Comparison of ENCODE assay signal across 25 cellular contexts in genomic region chr2:176234216-176234615, GRCh38. TPM values are rescaled to one million over a fixed set of nuclear protein-coding genes. Genes with fewer than 3 reads are reported as not detected.
DNase-seq lines count a peak whose midpoint lies in the region; ATAC-seq, FAIRE-seq and TF ChIP-seq lines count a peak whose summit lies in the region.
"Had no signal": no experiment of that assay in that cellular context is flagged by ENCODE, and none has a peak within 500 bp of the region (broad histone marks: within the 10 kb centered on the region; RNA-seq: fewer than 3 reads in every experiment).

No MANE protein-coding gene starts in this region.

- H3K79me2 ChIP-seq in astrocyte (ENCODE audit: insufficient read depth, low read length) = no peaks in the 10 kb centered on the region

- H3K27ac ChIP-seq in astrocyte (ENCODE audit: low read depth, low read length) = no peak overlapping the region
- H3K27ac ChIP-seq in prostate gland = no peak overlapping the region
- H3K27ac ChIP-seq: PC-9, SK-N-MC had no signal

- H3K36me3 Mint-ChIP-seq in astrocyte (ENCODE audit: low read depth, unreplicated experiment) = no peaks in the 10 kb centered on the region
- H3K36me3 Mint-ChIP-seq in nephron progenitor cell (ENCODE audit: low read depth) = no peaks in the 10 kb centered on the region
- H3K36me3 Mint-ChIP-seq: CD8-positive, alpha-beta T cell had no signal

- H3K4me3 ChIP-seq in astrocyte (ENCODE audit: insufficient read depth, low read depth, low read length) (no peak overlapping the region), kidney epithelial cell (ENCODE audit: low read depth, low read length) (no peak overlapping the region), prostate gland (no peak overlapping the region)
- H3K4me3 ChIP-seq: PC-9, SK-N-MC had no signal

- DNase-seq in HT1080 (ENCODE audit: low read depth) (peak; percentile 75), astrocyte (ENCODE audit: low read depth) (peak; percentile 16), kidney epithelial cell (ENCODE audit: low read depth) (peak; percentile 54), nephron progenitor cell (no peak), NCI-H1105 (lab: John Stamatoyannopoulos, UW) (no peak), GDM1 (lab: John Stamatoyannopoulos, UW) (no peak), prostate gland (ENCODE audit: low spot score) (no peak)
- DNase-seq: AML-193; C1 segment of cervical spinal cord; Calu3; CD8-positive, alpha-beta T cell; DMS53; EL; H9; Karpas-422; NCI-H1417; NCI-H187 treated with DMSO at 0.1 percent for 48 hours; NCI-H510A; NCI-H748 treated with DMSO at 0.1 percent for 48 hours; PC-9; RPMI8226; SHP77 had no signal

- intact Hi-C loops in prostate gland (cut with DNase I) = no loop called here

- H2AFZ ChIP-seq in astrocyte (ENCODE audit: low read depth, low read length) = no peak overlapping the region
- H2AFZ ChIP-seq: PC-9 had no signal

- peaks cover 4% of the 10 kb centered on the region for H3K4me1 Mint-ChIP-seq in astrocyte (ENCODE audit: low read depth, unreplicated experiment)
- H3K4me1 Mint-ChIP-seq in nephron progenitor cell = peaks cover 29% of the 10 kb centered on the region
- H3K4me1 Mint-ChIP-seq: H9 had no signal

- H3K4me1 ChIP-seq in astrocyte (ENCODE audit: insufficient read depth, low read length) = no peaks in the 10 kb centered on the region
- no peaks in the 10 kb centered on the region for H3K4me1 ChIP-seq in prostate gland (replicated peaks)

- WGBS in prostate gland = 66% methylated on average over 1 of the region's 1 CpG

- no peak for ATAC-seq in HG02642 (IDR thresholded peaks at IDR 0.05; ENCODE audit: poor library complexity, unreplicated experiment)
- ATAC-seq: CD8-positive, alpha-beta T cell had no signal

- no peak overlapping the region for H3K9ac ChIP-seq in astrocyte (ENCODE audit: low read length)

- H3K27ac Mint-ChIP-seq in astrocyte (ENCODE audit: unreplicated experiment) (no peak overlapping the region), nephron progenitor cell (peak overlapping the region; percentile 20)
- H3K27ac Mint-ChIP-seq: CD8-positive, alpha-beta T cell; H9 had no signal

- peaks cover 4% of the 10 kb centered on the region for H3K27me3 Mint-ChIP-seq in astrocyte (ENCODE audit: low read depth, unreplicated experiment)
- no peaks in the 10 kb centered on the region for H3K27me3 Mint-ChIP-seq in nephron progenitor cell (ENCODE audit: low read depth, poor library complexity)

- no peaks in the 10 kb centered on the region for H3K27me3 ChIP-seq in astrocyte (ENCODE audit: insufficient read depth, low read length)
- no peaks in the 10 kb centered on the region for H3K27me3 ChIP-seq in kidney epithelial cell (ENCODE audit: control insufficient read depth, insufficient read depth, low read length)
- no peaks in the 10 kb centered on the region for H3K27me3 ChIP-seq in prostate gland (replicated peaks; ENCODE audit: insufficient read depth)

- H3K9me3 Mint-ChIP-seq in astrocyte (ENCODE audit: unreplicated experiment) (no peaks in the 10 kb centered on the region), nephron progenitor cell (no peaks in the 10 kb centered on the region)
- H3K9me3 Mint-ChIP-seq: CD8-positive, alpha-beta T cell; H9 had no signal

- H4K20me1 ChIP-seq in astrocyte (ENCODE audit: insufficient read depth, low read length) = no peaks in the 10 kb centered on the region

- H3K4me2 ChIP-seq in astrocyte (ENCODE audit: low read length) = no peak overlapping the region
- H3K4me2 ChIP-seq: PC-9 had no signal

- no peaks in the 10 kb centered on the region for H3K9me3 ChIP-seq in astrocyte (ENCODE audit: insufficient read depth, low read depth, low read length)
- H3K9me3 ChIP-seq in prostate gland = no peaks in the 10 kb centered on the region

- FAIRE-seq in astrocyte (lab: Jason Lieb, UNC) = no peak

- TF ChIP-seq CTCF in astrocyte (IDR thresholded peaks at IDR 0.05; ENCODE audit: insufficient read depth, low read depth, low read length) = no peak
- TF ChIP-seq CTCF in kidney epithelial cell (IDR thresholded peaks at IDR 0.05; ENCODE audit: insufficient read depth, low read length, poor library complexity, severe bottlenecking) = no peak
- no peak for TF ChIP-seq CTCF in nephron progenitor cell (IDR thresholded peaks at IDR 0.05)
- TF ChIP-seq CTCF in prostate gland (IDR thresholded peaks at IDR 0.05) = no peak

- H3K36me3 ChIP-seq in astrocyte (ENCODE audit: insufficient read depth, low read length) (no peaks in the 10 kb centered on the region), kidney epithelial cell (ENCODE audit: control insufficient read depth, insufficient read depth, low read length) (no peaks in the 10 kb centered on the region), prostate gland (no peaks in the 10 kb centered on the region)

- H3K4me3 Mint-ChIP-seq in astrocyte (ENCODE audit: unreplicated experiment) (no peak overlapping the region), nephron progenitor cell (no peak overlapping the region)
- H3K4me3 Mint-ChIP-seq: CD8-positive, alpha-beta T cell; H9 had no signal

- TF ChIP-seq POLR2A in prostate gland (IDR thresholded peaks at IDR 0.05) = no peak

RNA-seq across cellular contexts. Expression of gene MTX2, which starts 35.0 kb away (rescaled TPM):
- 133 and 153 TPM in 2 replicates for total RNA-seq in HT1080 (2014; rRNA removed; shearing (Covaris generic))
- polyA plus RNA-seq in HT1080 (2015; cell fraction: cytosol; rRNA removed) = 54.8 and 64.4 TPM in 2 replicates
- polyA plus RNA-seq in HT1080 (2015; cell fraction: nucleus; rRNA removed) = 34.9 and 35.3 TPM in 2 replicates
- total RNA-seq in astrocyte (25.2 and 29.0 TPM in 2 replicates), kidney epithelial cell (60.3 and 62.8 TPM in 2 replicates), prostate gland (10 to 100 TPM; 33.3 to 47.6 TPM)

RNA-seq across cellular contexts. Expression of gene HOXD1, which starts 45.7 kb away (rescaled TPM):
- not detected in 2 replicates for total RNA-seq in HT1080 (2014; rRNA removed; shearing (Covaris generic))
- 0.07 and 0.12 TPM in 2 replicates for polyA plus RNA-seq in HT1080 (2015; cell fraction: cytosol; rRNA removed)
- polyA plus RNA-seq in HT1080 (2015; cell fraction: nucleus; rRNA removed) = 0.23 and 0.24 TPM in 2 replicates
- total RNA-seq in astrocyte = not detected in 2 replicates
- 9.8 and 11.1 TPM in 2 replicates for total RNA-seq in kidney epithelial cell
- 1 to 10 TPM; 2.3 to 6.1 TPM for total RNA-seq in prostate gland
- total RNA-seq: Calu3; CD8-positive, alpha-beta T cell; H9; MCF 10A; PC-9 had no signal

Comparison
In these comparisons a context has a peak if more than half of its experiments do, and no peak if none do; other contexts are left out.
1. DNase-seq: peak in HT1080 (single experiment), astrocyte (single experiment) and kidney epithelial cell (single experiment); none in nephron progenitor cell (single experiment), NCI-H1105 (single experiment), GDM1 (single experiment) and prostate gland (single experiment).